Comparison of ENCODE assay signal across 19 cellular contexts in the genomic region with DNA sequence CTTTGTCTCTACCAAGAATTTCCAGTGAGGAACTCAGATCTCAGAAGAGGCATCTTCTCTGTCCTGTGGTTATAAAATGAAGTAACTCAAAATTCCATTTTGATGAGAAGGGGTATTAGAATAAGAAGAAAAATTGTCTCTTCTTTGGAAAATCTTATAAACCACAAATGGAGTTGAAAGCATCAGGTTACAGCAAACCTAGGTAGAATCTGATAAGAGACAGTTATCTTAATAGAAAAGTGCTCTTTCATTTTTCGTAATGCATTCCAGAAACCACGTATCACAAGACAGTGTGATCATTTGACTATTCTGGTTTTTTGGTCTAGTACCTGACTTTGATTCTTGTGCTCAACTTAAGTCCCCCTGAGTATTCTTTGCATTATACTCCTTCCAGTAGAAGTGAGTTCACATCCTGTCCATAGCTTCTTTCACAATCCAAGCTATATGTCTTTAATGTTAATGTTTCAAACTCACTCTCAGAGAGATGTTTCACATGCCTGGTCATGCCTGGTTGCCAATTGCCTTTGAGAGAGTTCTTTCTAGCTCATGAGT.
DNase-seq lines count a peak whose midpoint lies in the region; ATAC-seq, FAIRE-seq and TF ChIP-seq lines count a peak whose summit lies in the region.
"Had no signal": no experiment of that assay in that cellular context is flagged by ENCODE, and none has a peak within 500 bp of the region (broad histone marks: within the 10 kb centered on the region; RNA-seq: fewer than 3 reads in every experiment).

No MANE protein-coding gene starts in this region.

- intact Hi-C loops in MCF 10A (cut with micrococcal nuclease): no loop called here
- intact Hi-C loops in breast epithelium (cut with DNase I; ENCODE audit: low total_unique reads): no loop called here
- intact Hi-C loops in activated T-helper 2 cell treated with anti-CD3 and anti-CD28 coated beads, Interferon-gamma antibody, Interleukin-2, Interleukin-4, amounts not matched to agents 10 μg/mL and 5 μg/mL and 100 μg/mL, durations not matched to agents 14 hours and 24 hours and 36 hours (cut with micrococcal nuclease): no loop called here

- no peak for DNase-seq in MCF 10A (ENCODE audit: unreplicated experiment)
- no peak for DNase-seq in breast epithelium (ENCODE audit: low spot score in 2 of 2)
- DNase-seq in astrocyte (ENCODE audit: low read depth): peak; percentile 86
- no peak for DNase-seq in stimulated activated naive B cell treated with anti-CD40 and anti-IgM and Interleukin-4, amounts not matched to agents 10 μg/mL and 1 μg/mL and 100 μg/mL, for 72 hours
- DNase-seq in NCI-H345 (lab: John Stamatoyannopoulos, UW): no peak
- DNase-seq in activated T-cell treated with anti-CD3 and anti-CD28 coated beads, Interleukin-2, amount 50 U/mL, for 4 hours: no peak
- DNase-seq in activated T-helper 2 cell treated with anti-CD3 and anti-CD28 coated beads, Interferon-gamma antibody, Interleukin-2, Interleukin-4, amounts not matched to agents 10 μg/mL and 5 μg/mL and 100 μg/mL, durations not matched to agents 14 hours and 24 hours and 36 hours (ENCODE audit: low spot score): no peak
- DNase-seq: activated CD8-positive, alpha-beta memory T cell treated with anti-CD3 and anti-CD28 coated beads for 24 hours; activated naive CD4-positive, alpha-beta T cell; gastrocnemius medialis; kidney; NCI-H1436 treated with DMSO at 0.1 percent for 48 hours; NCI-H526; retina had no signal

- FAIRE-seq in astrocyte (lab: Jason Lieb, UNC): no peak
- FAIRE-seq: A204.1, kidney had no signal

- ATAC-seq in HG03103 (IDR thresholded peaks at IDR 0.05; ENCODE audit: low read depth, unreplicated experiment): peak; percentile 59
- peak; percentile 16 to 29 for ATAC-seq in stimulated activated naive B cell treated with anti-CD40 and anti-IgM and Interleukin-4, amounts not matched to agents 10 μg/mL and 1 μg/mL and 100 μg/mL, for 72 hours (replicated peaks)
- ATAC-seq in activated T-cell treated with anti-CD3 and anti-CD28 coated beads, Interleukin-2, amount 50 U/mL, for 4 hours: no peak
- ATAC-seq: gastrocnemius medialis had no signal

- H3K4me1 Mint-ChIP-seq in MCF 10A (ENCODE audit: insufficient read depth, unreplicated experiment) (peaks cover 10% of the 10 kb centered on the region), astrocyte (ENCODE audit: low read depth, unreplicated experiment) (peaks cover 12% of the 10 kb centered on the region)
- H3K4me1 Mint-ChIP-seq in stimulated activated naive B cell treated with anti-CD40 and anti-IgM and Interleukin-4, amounts not matched to agents 10 μg/mL and 1 μg/mL and 100 μg/mL, for 72 hours: peaks cover 42 to 50% of the 10 kb centered on the region in 2 donors
- peaks cover 26% of the 10 kb centered on the region for H3K4me1 Mint-ChIP-seq in activated T-cell treated with anti-CD3 and anti-CD28 coated beads, Interleukin-2, amount 50 U/mL, for 4 hours (ENCODE audit: low read depth)
- H3K4me1 Mint-ChIP-seq in activated T-helper 2 cell treated with anti-CD3 and anti-CD28 coated beads, Interferon-gamma antibody, Interleukin-2, Interleukin-4, amounts not matched to agents 10 μg/mL and 5 μg/mL and 100 μg/mL, durations not matched to agents 14 hours and 24 hours and 36 hours (ENCODE audit: low read depth): peaks cover 16% of the 10 kb centered on the region

- H3K27ac Mint-ChIP-seq in MCF 10A (ENCODE audit: low read depth, unreplicated experiment): peak overlapping the region; percentile 16
- no peak overlapping the region for H3K27ac Mint-ChIP-seq in astrocyte (ENCODE audit: unreplicated experiment)
- peak overlapping the region; percentile 38 for H3K27ac Mint-ChIP-seq in stimulated activated naive B cell treated with anti-CD40 and anti-IgM and Interleukin-4, amounts not matched to agents 10 μg/mL and 1 μg/mL and 100 μg/mL, for 72 hours
- no peak overlapping the region for H3K27ac Mint-ChIP-seq in activated T-helper 2 cell treated with anti-CD3 and anti-CD28 coated beads, Interferon-gamma antibody, Interleukin-2, Interleukin-4, amounts not matched to agents 10 μg/mL and 5 μg/mL and 100 μg/mL, durations not matched to agents 14 hours and 24 hours and 36 hours
- H3K27ac Mint-ChIP-seq: type B pancreatic cell had no signal

- TF ChIP-seq CTCF in MCF 10A (IDR thresholded peaks at IDR 0.05; ENCODE audit: unreplicated experiment) (no peak), breast epithelium (IDR thresholded peaks at IDR 0.05) (no peak), astrocyte (IDR thresholded peaks at IDR 0.05; ENCODE audit: insufficient read depth, low read depth, low read length) (no peak)

- CTCF ChIA-PET in MCF 10A (lab: Yijun Ruan, JAX): interaction anchor here (0.6 to 1.4 kb wide), 5 partner anchors 8 to 1673 kb away, joined by 3 to 5 read pairs (median 4); no protein-coding TSS in a partner anchor

- H3K27me3 Mint-ChIP-seq in MCF 10A (ENCODE audit: insufficient read depth, unreplicated experiment): no peaks in the 10 kb centered on the region
- no peaks in the 10 kb centered on the region for H3K27me3 Mint-ChIP-seq in astrocyte (ENCODE audit: low read depth, unreplicated experiment)
- no peaks in the 10 kb centered on the region for H3K27me3 Mint-ChIP-seq in stimulated activated naive B cell treated with anti-CD40 and anti-IgM and Interleukin-4, amounts not matched to agents 10 μg/mL and 1 μg/mL and 100 μg/mL, for 72 hours
- no peaks in the 10 kb centered on the region for H3K27me3 Mint-ChIP-seq in activated T-cell treated with anti-CD3 and anti-CD28 coated beads, Interleukin-2, amount 50 U/mL, for 4 hours (ENCODE audit: low read depth)
- H3K27me3 Mint-ChIP-seq in activated T-helper 2 cell treated with anti-CD3 and anti-CD28 coated beads, Interferon-gamma antibody, Interleukin-2, Interleukin-4, amounts not matched to agents 10 μg/mL and 5 μg/mL and 100 μg/mL, durations not matched to agents 14 hours and 24 hours and 36 hours (ENCODE audit: low read depth): peaks cover 20% of the 10 kb centered on the region
- H3K27me3 Mint-ChIP-seq: IgD-negative memory B cell, type B pancreatic cell had no signal

- H3K27me3 ChIP-seq in breast epithelium (no peaks in the 10 kb centered on the region), astrocyte (ENCODE audit: insufficient read depth, low read length) (no peaks in the 10 kb centered on the region)
- H3K27me3 ChIP-seq: cardiac muscle cell, gastrocnemius medialis had no signal

- H3K79me2 ChIP-seq in astrocyte (ENCODE audit: insufficient read depth, low read length): no peaks in the 10 kb centered on the region

- H3K36me3 Mint-ChIP-seq in MCF 10A (ENCODE audit: insufficient read depth, unreplicated experiment): no peaks in the 10 kb centered on the region
- peaks cover 2% of the 10 kb centered on the region for H3K36me3 Mint-ChIP-seq in astrocyte (ENCODE audit: low read depth, unreplicated experiment)
- peaks cover 21 to 25% of the 10 kb centered on the region in 2 donors for H3K36me3 Mint-ChIP-seq in stimulated activated naive B cell treated with anti-CD40 and anti-IgM and Interleukin-4, amounts not matched to agents 10 μg/mL and 1 μg/mL and 100 μg/mL, for 72 hours
- peaks cover 7% of the 10 kb centered on the region for H3K36me3 Mint-ChIP-seq in activated T-cell treated with anti-CD3 and anti-CD28 coated beads, Interleukin-2, amount 50 U/mL, for 4 hours (ENCODE audit: insufficient read depth)
- peaks cover 2% of the 10 kb centered on the region for H3K36me3 Mint-ChIP-seq in activated T-helper 2 cell treated with anti-CD3 and anti-CD28 coated beads, Interferon-gamma antibody, Interleukin-2, Interleukin-4, amounts not matched to agents 10 μg/mL and 5 μg/mL and 100 μg/mL, durations not matched to agents 14 hours and 24 hours and 36 hours (ENCODE audit: low read depth)
- H3K36me3 Mint-ChIP-seq: type B pancreatic cell had no signal

- H3K9ac ChIP-seq in astrocyte (ENCODE audit: low read length): no peak overlapping the region

- H4K20me1 ChIP-seq in astrocyte (ENCODE audit: insufficient read depth, low read length): no peaks in the 10 kb centered on the region

- H3K4me3 ChIP-seq in breast epithelium: no peak overlapping the region
- H3K4me3 ChIP-seq in astrocyte (ENCODE audit: insufficient read depth, low read depth, low read length): no peak overlapping the region
- H3K4me3 ChIP-seq: cardiac muscle cell, gastrocnemius medialis had no signal

- BruUV-seq in MCF 10A (replicated peaks; lab: Mats Ljungman, UMichigan): no TSS peak

- TF ChIP-seq POLR2A in breast epithelium (IDR thresholded peaks at IDR 0.05): no peak

- no peaks in the 10 kb centered on the region for H3K4me1 ChIP-seq in breast epithelium
- no peaks in the 10 kb centered on the region for H3K4me1 ChIP-seq in astrocyte (ENCODE audit: insufficient read depth, low read length)
- H3K4me1 ChIP-seq: gastrocnemius medialis had no signal

- no peak overlapping the region for H2AFZ ChIP-seq in astrocyte (ENCODE audit: low read depth, low read length)

- H3K27ac ChIP-seq in breast epithelium (no peak overlapping the region), astrocyte (ENCODE audit: low read depth, low read length) (no peak overlapping the region)
- H3K27ac ChIP-seq: cardiac muscle cell, gastrocnemius medialis had no signal

- peaks cover 26% of the 10 kb centered on the region for H3K9me3 Mint-ChIP-seq in MCF 10A (ENCODE audit: unreplicated experiment)
- peaks cover 7% of the 10 kb centered on the region for H3K9me3 Mint-ChIP-seq in astrocyte (ENCODE audit: unreplicated experiment)
- H3K9me3 Mint-ChIP-seq in stimulated activated naive B cell treated with anti-CD40 and anti-IgM and Interleukin-4, amounts not matched to agents 10 μg/mL and 1 μg/mL and 100 μg/mL, for 72 hours: peaks cover 7 to 15% of the 10 kb centered on the region in 2 donors
- H3K9me3 Mint-ChIP-seq in activated T-cell treated with anti-CD3 and anti-CD28 coated beads, Interleukin-2, amount 50 U/mL, for 4 hours: peaks cover 12% of the 10 kb centered on the region
- peaks cover 24% of the 10 kb centered on the region for H3K9me3 Mint-ChIP-seq in activated T-helper 2 cell treated with anti-CD3 and anti-CD28 coated beads, Interferon-gamma antibody, Interleukin-2, Interleukin-4, amounts not matched to agents 10 μg/mL and 5 μg/mL and 100 μg/mL, durations not matched to agents 14 hours and 24 hours and 36 hours

- H3K36me3 ChIP-seq in breast epithelium (no peaks in the 10 kb centered on the region), astrocyte (ENCODE audit: insufficient read depth, low read length) (no peaks in the 10 kb centered on the region)
- H3K36me3 ChIP-seq: cardiac muscle cell, gastrocnemius medialis had no signal

- H3K4me2 ChIP-seq in astrocyte (ENCODE audit: low read length): no peak overlapping the region

- peaks cover 5 to 7% of the 10 kb centered on the region in 2 donors for H3K9me3 ChIP-seq in breast epithelium
- no peaks in the 10 kb centered on the region for H3K9me3 ChIP-seq in astrocyte (ENCODE audit: insufficient read depth, low read depth, low read length)
- H3K9me3 ChIP-seq: gastrocnemius medialis had no signal

- H3K4me3 Mint-ChIP-seq in MCF 10A (ENCODE audit: unreplicated experiment) (no peak overlapping the region), astrocyte (ENCODE audit: unreplicated experiment) (no peak overlapping the region)
- no peak overlapping the region for H3K4me3 Mint-ChIP-seq in stimulated activated naive B cell treated with anti-CD40 and anti-IgM and Interleukin-4, amounts not matched to agents 10 μg/mL and 1 μg/mL and 100 μg/mL, for 72 hours
- H3K4me3 Mint-ChIP-seq in activated T-cell treated with anti-CD3 and anti-CD28 coated beads, Interleukin-2, amount 50 U/mL, for 4 hours: no peak overlapping the region
- H3K4me3 Mint-ChIP-seq in activated T-helper 2 cell treated with anti-CD3 and anti-CD28 coated beads, Interferon-gamma antibody, Interleukin-2, Interleukin-4, amounts not matched to agents 10 μg/mL and 5 μg/mL and 100 μg/mL, durations not matched to agents 14 hours and 24 hours and 36 hours (ENCODE audit: low read depth): no peak overlapping the region
- H3K4me3 Mint-ChIP-seq: type B pancreatic cell had no signal

- POLR2A ChIA-PET in MCF 10A (lab: Yijun Ruan, JAX): interaction anchor here (0.7 to 1.1 kb wide), 2 partner anchors 33 to 603 kb away, joined by 3 to 4 read pairs; no protein-coding TSS in a partner anchor

Comparison
In these comparisons a context has a peak if more than half of its experiments do, and no peak if none do; other contexts are left out.
1. H3K27ac Mint-ChIP-seq: peak in MCF 10A (single experiment) and stimulated activated naive B cell treated with anti-CD40 and anti-IgM and Interleukin-4, amounts not matched to agents 10 μg/mL and 1 μg/mL and 100 μg/mL, for 72 hours (single experiment); none in astrocyte (single experiment) and activated T-helper 2 cell treated with anti-CD3 and anti-CD28 coated beads, Interferon-gamma antibody, Interleukin-2, Interleukin-4, amounts not matched to agents 10 μg/mL and 5 μg/mL and 100 μg/mL, durations not matched to agents 14 hours and 24 hours and 36 hours (single experiment).
2. ATAC-seq: peak in HG03103 (single experiment) and stimulated activated naive B cell treated with anti-CD40 and anti-IgM and Interleukin-4, amounts not matched to agents 10 μg/mL and 1 μg/mL and 100 μg/mL, for 72 hours (2 of 2); none in activated T-cell treated with anti-CD3 and anti-CD28 coated beads, Interleukin-2, amount 50 U/mL, for 4 hours (0 of 2).